Comparison of ENCODE assay signal across 8 cellular contexts in the genomic region with DNA sequence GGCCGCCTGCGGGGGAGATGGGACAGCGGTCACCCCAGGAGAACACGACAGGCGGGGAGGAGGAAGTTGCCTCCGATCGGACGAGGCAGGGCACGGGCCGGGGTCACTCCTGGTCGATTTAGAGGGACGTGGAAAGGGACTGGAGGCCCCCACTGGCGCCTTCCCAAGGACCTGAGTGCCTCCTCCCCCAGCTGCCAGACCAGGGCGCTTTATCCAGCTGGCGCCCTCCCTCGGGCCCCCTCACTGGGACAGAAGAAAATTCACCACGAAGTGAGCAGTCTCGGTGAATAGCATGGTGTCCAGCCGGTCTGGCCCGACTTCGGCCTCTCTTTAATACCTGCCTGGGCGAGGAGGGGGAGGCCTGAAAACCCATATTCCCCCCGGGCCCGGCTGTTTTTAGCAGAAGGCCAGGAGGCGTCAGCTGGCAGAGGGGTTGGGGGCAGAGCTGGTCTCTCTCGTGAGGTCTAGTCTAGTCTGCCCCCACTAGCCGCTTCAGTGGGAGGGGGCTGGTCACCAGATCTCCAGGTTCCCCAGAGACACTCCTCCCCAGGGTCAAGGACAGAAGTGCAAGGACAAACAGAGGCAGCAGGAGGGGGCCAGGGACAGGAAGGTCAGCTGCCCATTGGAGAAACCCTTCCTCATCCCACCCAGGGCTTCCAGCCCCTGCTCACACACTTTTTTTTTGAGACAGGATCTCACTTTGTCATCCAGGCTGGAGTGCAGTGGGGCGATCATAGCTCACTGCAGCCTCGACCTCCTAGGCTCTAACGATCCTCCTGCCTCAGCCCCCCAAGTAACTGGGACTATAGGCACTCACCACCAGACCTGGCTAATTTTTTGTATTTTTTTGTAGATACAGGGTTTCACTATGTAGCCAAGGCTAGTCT. TPM values are rescaled to one million over a fixed set of nuclear protein-coding genes. Genes with fewer than 3 reads are reported as not detected.
DNase-seq lines count a peak whose midpoint lies in the region; ATAC-seq and TF ChIP-seq lines count a peak whose summit lies in the region.

No MANE protein-coding gene starts in this region.

- H3K4me2 ChIP-seq in skeletal muscle satellite cell (ENCODE audit: low read length): peak overlapping the region; percentile 99

- H3K27ac ChIP-seq in iPS-18a (ENCODE audit: low read length): no peak overlapping the region

- peaks cover 4% of the 10 kb centered on the region for H3K4me1 ChIP-seq in iPS-18a (ENCODE audit: control insufficient read depth, low read depth, low read length)
- peaks cover 26% of the 10 kb centered on the region for H3K4me1 ChIP-seq in skeletal muscle satellite cell (ENCODE audit: control insufficient read depth, insufficient read depth, low read length)

- H3K4me1 Mint-ChIP-seq in T-helper 1 cell treated with Interleukin-12 subunit alpha and Interleukin-12 subunit beta and Interleukin-4 antibody, amounts not matched to agents 30 μg/mL and 1 μg/mL, for 36 hours (ENCODE audit: low read depth): peaks cover 27% of the 10 kb centered on the region

- H3K9me3 ChIP-seq in iPS-18a (ENCODE audit: control insufficient read depth, low read depth, low read length) (peaks cover 5% of the 10 kb centered on the region), skeletal muscle satellite cell (replicated peaks; ENCODE audit: low read length) (no peaks in the 10 kb centered on the region)

- H3K36me3 ChIP-seq in iPS-18a (ENCODE audit: control insufficient read depth, low read depth, low read length) (no peaks in the 10 kb centered on the region), skeletal muscle satellite cell (ENCODE audit: insufficient read depth, low read length) (peaks cover 7% of the 10 kb centered on the region)

- in situ Hi-C loops in astrocyte of the cerebellum (cut with HindIII; ENCODE audit: low sequenced_read_pairs): no loop called here

- H3K9ac ChIP-seq in iPS-18a (ENCODE audit: low read length): peak overlapping the region; percentile 61
- peak overlapping the region; percentile 97 for H3K9ac ChIP-seq in skeletal muscle satellite cell (ENCODE audit: low read depth, low read length)

- H3K27me3 ChIP-seq in iPS-18a (ENCODE audit: control insufficient read depth, insufficient read depth, low read length): peaks cover 22% of the 10 kb centered on the region
- no peaks in the 10 kb centered on the region for H3K27me3 ChIP-seq in skeletal muscle satellite cell (ENCODE audit: control insufficient read depth, insufficient read depth, low read length)

- H3K36me3 Mint-ChIP-seq in T-helper 1 cell treated with Interleukin-12 subunit alpha and Interleukin-12 subunit beta and Interleukin-4 antibody, amounts not matched to agents 30 μg/mL and 1 μg/mL, for 36 hours (ENCODE audit: low read depth): no peaks in the 10 kb centered on the region

- TF ChIP-seq EP300 in Ishikawa (IDR thresholded peaks at IDR 0.05; ENCODE audit: borderline replicate concordance): no peak

- H3K4me3 ChIP-seq in astrocyte of the cerebellum (ENCODE audit: low read depth, low read length) (peak overlapping the region; percentile 56), iPS-18a (ENCODE audit: low read length) (peak overlapping the region; percentile 63), skeletal muscle satellite cell (ENCODE audit: low read length) (peak overlapping the region; percentile 93)

- no peak for ATAC-seq in GM19324 (IDR thresholded peaks at IDR 0.05; ENCODE audit: low FRiP score, unreplicated experiment)

- TF ChIP-seq RAD21 in Ishikawa (IDR thresholded peaks at IDR 0.05; ENCODE audit: low read depth): no peak

- peak overlapping the region; percentile 60 for H3K4me3 Mint-ChIP-seq in T-helper 1 cell treated with Interleukin-12 subunit alpha and Interleukin-12 subunit beta and Interleukin-4 antibody, amounts not matched to agents 30 μg/mL and 1 μg/mL, for 36 hours

- H3K27me3 Mint-ChIP-seq in T-helper 1 cell treated with Interleukin-12 subunit alpha and Interleukin-12 subunit beta and Interleukin-4 antibody, amounts not matched to agents 30 μg/mL and 1 μg/mL, for 36 hours (ENCODE audit: low read depth): no peaks in the 10 kb centered on the region

- DNase-seq in T-helper 1 cell: no peak
- no peak for DNase-seq in astrocyte of the cerebellum (ENCODE audit: low read depth)
- DNase-seq in NCI-H446 treated with DMSO at 0.1 percent for 48 hours (lab: John Stamatoyannopoulos, UW): no peak

- peak overlapping the region; percentile 46 for H3K27ac Mint-ChIP-seq in T-helper 1 cell treated with Interleukin-12 subunit alpha and Interleukin-12 subunit beta and Interleukin-4 antibody, amounts not matched to agents 30 μg/mL and 1 μg/mL, for 36 hours

- no peaks in the 10 kb centered on the region for H3K9me3 Mint-ChIP-seq in T-helper 1 cell treated with Interleukin-12 subunit alpha and Interleukin-12 subunit beta and Interleukin-4 antibody, amounts not matched to agents 30 μg/mL and 1 μg/mL, for 36 hours

- TF ChIP-seq CTCF in astrocyte of the cerebellum (IDR thresholded peaks at IDR 0.05; ENCODE audit: low read depth, low read length, missing control alignments): no peak

TF ChIP-seq in Ishikawa, 13 proteins besides CTCF, POLR2A, EP300 and RAD21:
- TF ChIP-seq ZBTB7A (IDR thresholded peaks at IDR 0.05; ENCODE audit: low read depth) (0 out of 2 replicates have a peak, but pooled peaks have one; percentile 50), EGR1 (IDR thresholded peaks at IDR 0.05) (no peak), TAF1 (IDR thresholded peaks at IDR 0.05; ENCODE audit: low read depth) (no peak)

RNA-seq across cellular contexts. Expression of a gene that starts 10.2 kb away (rescaled TPM):
- 0.66 and 0.76 TPM in 2 replicates for total RNA-seq in skeletal muscle satellite cell (2012; rRNA removed)

RNA-seq across cellular contexts. Expression of a gene that starts 10.2 kb away (rescaled TPM):
- total RNA-seq in skeletal muscle satellite cell (2012; rRNA removed): 0.87 and 1.3 TPM in 2 replicates

RNA-seq across cellular contexts. Expression of a gene that starts 16.1 kb away (rescaled TPM):
- 2.8 and 9.8 TPM in 2 replicates for total RNA-seq in skeletal muscle satellite cell (2012; rRNA removed)

RNA-seq across cellular contexts. Expression of a gene that starts 42.1 kb away (rescaled TPM):
- total RNA-seq in skeletal muscle satellite cell (2012; rRNA removed): 38.7 and 40.8 TPM in 2 replicates
